In the genomic region with DNA sequence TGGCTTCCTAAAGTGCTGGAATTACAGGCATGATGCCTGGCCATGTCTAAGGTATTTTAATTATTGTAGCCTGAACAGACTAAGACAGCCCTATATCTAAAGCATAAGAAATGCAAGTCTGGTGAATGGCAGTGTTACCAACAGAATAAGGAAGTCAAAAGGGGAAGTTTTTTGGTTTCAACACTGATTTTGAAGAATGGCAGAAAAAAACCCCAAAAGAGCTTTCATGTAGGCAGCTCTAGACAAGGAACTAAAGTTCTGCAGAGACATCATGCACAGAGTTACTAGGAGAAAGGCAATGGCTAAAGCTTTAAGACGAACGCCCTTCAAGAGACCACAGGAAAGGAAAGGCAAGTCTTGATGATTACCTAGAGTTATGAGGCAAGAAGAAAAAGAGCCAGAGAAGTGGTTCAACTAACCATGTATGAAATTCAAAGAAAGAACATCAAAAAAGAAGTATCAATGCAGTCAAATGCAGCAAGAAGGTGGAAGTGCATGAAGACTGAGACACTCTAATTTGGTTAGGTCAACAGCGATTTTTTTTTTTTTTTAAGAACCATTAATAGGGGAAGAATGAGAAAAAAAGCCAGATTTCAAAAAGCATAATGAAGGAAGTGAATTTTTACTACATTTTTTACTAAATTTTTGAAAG, we compare ENCODE assay signal across 9 cellular contexts. TPM values are rescaled to one million over a fixed set of nuclear protein-coding genes. Genes with fewer than 3 reads are reported as not detected.
DNase-seq lines count a peak whose midpoint lies in the region; ATAC-seq and TF ChIP-seq lines count a peak whose summit lies in the region.
"Had no signal": no experiment of that assay in that cellular context is flagged by ENCODE, and none has a peak within 500 bp of the region (broad histone marks: within the 10 kb centered on the region; RNA-seq: fewer than 3 reads in every experiment).

No MANE protein-coding gene starts in this region.

- no peaks in the 10 kb centered on the region for H3K27me3 ChIP-seq in foreskin keratinocyte
- H3K27me3 ChIP-seq: pancreas had no signal

- H3K27ac ChIP-seq in RWPE1 (no peak overlapping the region), foreskin keratinocyte (no peak overlapping the region)

- no peak for TF ChIP-seq CTCF in RWPE1 (conservative IDR thresholded peaks at IDR 0.05; ENCODE audit: low read depth)
- no peak for TF ChIP-seq CTCF in foreskin keratinocyte (conservative IDR thresholded peaks at IDR 0.05)

- CTCF ChIA-PET in RWPE1 (lab: Yijun Ruan, JAX) = interaction anchor here (0.6 to 0.7 kb wide), 2 partner anchors 11 to 95 kb away, joined by 3 to 9 read pairs; no protein-coding TSS in a partner anchor

- ATAC-seq in GM18499 (IDR thresholded peaks at IDR 0.05; ENCODE audit: insufficient read depth, unreplicated experiment) (peak; percentile 91), GM21619 (IDR thresholded peaks at IDR 0.05; ENCODE audit: unreplicated experiment) (peak; percentile 87), foreskin keratinocyte (no peak)

- peaks cover 6% of the 10 kb centered on the region for H3K4me1 ChIP-seq in foreskin keratinocyte

- POLR2A ChIA-PET in RWPE1 (lab: Yijun Ruan, JAX; ENCODE audit: low non-redundant PET) = no interaction called here

- DNase-seq in Kasumi-1 (lab: John Stamatoyannopoulos, UW) (peak; percentile 96 to 97), globus pallidus (ENCODE audit: low spot score) (peak; percentile 68), RWPE1 (ENCODE audit: low spot score) (no peak), foreskin keratinocyte (no peak), dedifferentiated amniotic fluid mesenchymal stem cell (ENCODE audit: extremely low spot score) (no peak)
- DNase-seq in activated CD8-positive, alpha-beta memory T cell treated with anti-CD3 and anti-CD28 coated beads for 24 hours = no peak
- DNase-seq: pancreas had no signal

RNA-seq across cellular contexts. Expression of a gene that starts 50.8 kb away (rescaled TPM):
- total RNA-seq in foreskin keratinocyte = 2.4 and 3.1 TPM in 2 replicates
- 0.36 and 0.60 TPM in 2 replicates for polyA plus RNA-seq in foreskin keratinocyte

Comparison
In these comparisons a context has a peak if more than half of its experiments do, and no peak if none do; other contexts are left out.
1. DNase-seq: peak in Kasumi-1 (2 of 2) and globus pallidus (single experiment); none in RWPE1 (single experiment), activated CD8-positive, alpha-beta memory T cell treated with anti-CD3 and anti-CD28 coated beads for 24 hours (single experiment), foreskin keratinocyte (0 of 2) and dedifferentiated amniotic fluid mesenchymal stem cell (single experiment).